ENCODE assay signal across 8 cellular contexts in the genomic region with DNA sequence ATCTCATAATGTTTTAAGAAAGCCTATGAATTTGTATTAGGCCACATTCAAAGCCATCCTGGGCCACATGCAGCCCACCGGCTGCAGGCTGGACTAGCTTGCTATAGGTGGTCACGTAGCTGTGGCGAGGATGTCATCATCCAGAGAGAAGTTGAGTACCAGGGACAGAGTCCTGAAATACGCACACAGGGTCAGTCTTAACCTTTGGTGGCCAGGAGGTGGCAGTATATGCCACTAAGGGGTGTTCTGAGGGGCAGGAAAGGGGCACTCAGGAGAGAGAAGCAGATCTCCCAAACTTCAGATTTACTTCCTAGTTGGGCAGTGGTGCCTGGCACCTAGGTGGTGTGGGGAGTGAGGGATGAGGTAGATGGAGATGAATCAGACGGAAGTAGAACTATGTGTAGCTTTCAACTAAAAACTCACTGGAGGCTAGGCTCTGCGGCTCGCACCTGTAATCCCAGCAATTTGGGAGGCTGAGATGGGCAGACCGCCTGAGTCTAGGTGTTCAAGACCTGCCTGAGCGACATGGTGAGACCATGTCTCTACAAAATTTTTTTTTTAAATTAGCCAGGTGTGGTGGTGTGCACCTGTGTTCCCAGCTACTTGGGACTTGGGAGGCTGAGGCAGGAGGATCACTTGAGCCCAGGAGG. TPM values are rescaled to one million over a fixed set of nuclear protein-coding genes. Genes with fewer than 3 reads are reported as not detected.
DNase-seq lines count a peak whose midpoint lies in the region; ATAC-seq, FAIRE-seq and TF ChIP-seq lines count a peak whose summit lies in the region.

No MANE protein-coding gene starts in this region.

- H4K20me1 ChIP-seq in keratinocyte (ENCODE audit: control insufficient read depth, extremely low read depth, insufficient read depth, low read length) = peaks cover 1% of the 10 kb centered on the region

- H3K9ac ChIP-seq in keratinocyte (ENCODE audit: control insufficient read depth, extremely low read depth, insufficient read depth, low read length) = no peak overlapping the region

- H3K27me3 Mint-ChIP-seq in T-helper 17 cell = peaks cover 66% of the 10 kb centered on the region

- DNase-seq in AG09309 (ENCODE audit: low read depth) = peak; percentile 16
- peak; percentile 82 for DNase-seq in NCI-H1694 treated with DMSO at 0.1 percent for 48 hours (lab: John Stamatoyannopoulos, UW)
- peak in 1 of 3 donors; percentile 18 for DNase-seq in T-helper 17 cell
- DNase-seq in caudate nucleus (lab: John Stamatoyannopoulos, UW) = peak in 34 of 61 donors; percentile 11 to 64 (median 42)
- no peak for DNase-seq in keratinocyte (ENCODE audit: low read depth, low spot score)
- DNase-seq in stimulated activated CD8-positive, alpha-beta memory T cell treated with anti-CD3 and anti-CD28 coated beads, Interleukin-4, amount 100 ng/mL, for 48 hours = peak; percentile 56

- peak; percentile 50 for ATAC-seq in GM18867 (IDR thresholded peaks at IDR 0.05; ENCODE audit: unreplicated experiment)
- ATAC-seq in T-helper 17 cell = peak; percentile 64
- no peak for ATAC-seq in GM21390 (IDR thresholded peaks at IDR 0.05; ENCODE audit: unreplicated experiment)

- peaks cover 12% of the 10 kb centered on the region for H3K4me1 Mint-ChIP-seq in T-helper 17 cell

- H3K4me3 ChIP-seq in AG09309 (ENCODE audit: control insufficient read depth, low read depth, low read length) = no peak overlapping the region
- H3K4me3 ChIP-seq in keratinocyte (ENCODE audit: control insufficient read depth in 2 of 3, extremely low read depth in 1 of 3, insufficient read depth in 2 of 3, low read depth in 1 of 3, low read length in 3 of 3) = no peak overlapping the region

- peaks cover 3% of the 10 kb centered on the region for H3K9me1 ChIP-seq in keratinocyte (ENCODE audit: control insufficient read depth, extremely low read depth, insufficient read depth, low read length)

- peaks cover 19% of the 10 kb centered on the region for H3K27me3 ChIP-seq in keratinocyte (ENCODE audit: control insufficient read depth, extremely low read depth, insufficient read depth, low read length)

- H3K4me1 ChIP-seq in keratinocyte (ENCODE audit: control insufficient read depth, extremely low read depth, insufficient read depth, low read length) = peaks cover 16% of the 10 kb centered on the region

- dilution Hi-C loops in keratinocyte (cut with MboI; ENCODE audit: extremely low pct_ligation_motif_present, low sequenced_read_pairs) = no loop called here

- no peaks in the 10 kb centered on the region for H3K9me3 ChIP-seq in T-helper 17 cell (ENCODE audit: control insufficient read depth, low read length, poor library complexity, severe bottlenecking)
- no peaks in the 10 kb centered on the region for H3K9me3 ChIP-seq in keratinocyte (ENCODE audit: control insufficient read depth, low read depth, low read length)

- H3K27ac ChIP-seq in caudate nucleus (ENCODE audit: low read depth, low read length) (no peak overlapping the region), keratinocyte (ENCODE audit: control insufficient read depth, insufficient read depth, low read length) (no peak overlapping the region)

- peaks cover 6% of the 10 kb centered on the region for H3K36me3 Mint-ChIP-seq in T-helper 17 cell (ENCODE audit: low read depth)

- no peak overlapping the region for H3K4me2 ChIP-seq in keratinocyte (ENCODE audit: control insufficient read depth, extremely low read depth, insufficient read depth, low read depth, low read length)

- H3K79me2 ChIP-seq in keratinocyte (ENCODE audit: control insufficient read depth, insufficient read depth, low read length) = no peaks in the 10 kb centered on the region

- H3K4me3 Mint-ChIP-seq in T-helper 17 cell = no peak overlapping the region

- peak; percentile 79 for TF ChIP-seq CTCF in AG09309 (IDR thresholded peaks at IDR 0.05; ENCODE audit: control insufficient read depth, insufficient read depth, low read depth, low read length, missing control alignments)
- TF ChIP-seq CTCF in keratinocyte (optimal IDR thresholded peaks at IDR 0.05 in 1 of 3, IDR thresholded peaks at IDR 0.05 in 1 of 3, conservative IDR thresholded peaks at IDR 0.05 in 1 of 3; ENCODE audit: extremely low read depth in 1 of 3, insufficient read depth in 2 of 3, low read length in 3 of 3) = peak; percentile 77 to 92 (median 87)

- no peak overlapping the region for H2AFZ ChIP-seq in keratinocyte (ENCODE audit: control insufficient read depth, low read length)

- no peak overlapping the region for H3K27ac Mint-ChIP-seq in T-helper 17 cell

- no peaks in the 10 kb centered on the region for H3K36me3 ChIP-seq in keratinocyte (ENCODE audit: control insufficient read depth in 2 of 2, extremely low read depth in 1 of 2, insufficient read depth in 2 of 2, low read length in 2 of 2)

- FAIRE-seq in keratinocyte (lab: Jason Lieb, UNC) = peak; percentile 85

RNA-seq across cellular contexts. Expression of gene CDK18, which starts 16.3 kb away (rescaled TPM):
- total RNA-seq in T-helper 17 cell = 1 to 10 TPM in 1 of 2 donors, under 1 TPM in 1; 0.94 to 1.7 TPM
- polyA plus RNA-seq in keratinocyte = 10.9 to 13.1 TPM (median 12.1 TPM) in 3 replicates
- polyA plus RNA-seq in keratinocyte (2011; ENCODE audit: low read depth) = 14.0 TPM
- 10.5 and 18.8 TPM in 2 replicates for polyA plus RNA-seq in keratinocyte (2011; cell fraction: cytosol; rRNA removed)
- 57.8 and 86.8 TPM in 2 replicates for polyA plus RNA-seq in keratinocyte (2011; cell fraction: nucleus; rRNA removed)
- 11.3 and 20.3 TPM in 2 replicates for polyA plus RNA-seq in keratinocyte (2012; ENCODE audit: low replicate concordance)
- 19.8 to 32.9 TPM (median 31.3 TPM) in 3 replicates for polyA minus RNA-seq in keratinocyte
- 20.3 TPM for polyA minus RNA-seq in keratinocyte (2011; cell fraction: cytosol; rRNA and poly(A)+ RNA removed)
- 25.1 and 29.8 TPM in 2 replicates for polyA minus RNA-seq in keratinocyte (2011; cell fraction: nucleus; rRNA and poly(A)+ RNA removed)

RNA-seq across cellular contexts. Expression of gene BLACAT1, which starts 32.4 kb away (rescaled TPM):
- under 1 TPM; 0.10 TPM for total RNA-seq in T-helper 17 cell
- 2.3 to 5.2 TPM (median 4.0 TPM) in 3 replicates for polyA plus RNA-seq in keratinocyte
- polyA plus RNA-seq in keratinocyte (2011; ENCODE audit: low read depth) = 0.62 TPM
- 1.7 and 2.2 TPM in 2 replicates for polyA plus RNA-seq in keratinocyte (2011; cell fraction: cytosol; rRNA removed)
- polyA plus RNA-seq in keratinocyte (2011; cell fraction: nucleus; rRNA removed) = 14.6 and 16.6 TPM in 2 replicates
- polyA plus RNA-seq in keratinocyte (2012; ENCODE audit: low replicate concordance) = 1.3 and 1.8 TPM in 2 replicates
- polyA minus RNA-seq in keratinocyte = 3.4 to 9.0 TPM (median 6.4 TPM) in 3 replicates
- 1.2 TPM for polyA minus RNA-seq in keratinocyte (2011; cell fraction: cytosol; rRNA and poly(A)+ RNA removed)
- polyA minus RNA-seq in keratinocyte (2011; cell fraction: nucleus; rRNA and poly(A)+ RNA removed) = 3.9 and 7.1 TPM in 2 replicates
